In genomic region chr2:30231726-30232026, GRCh38 we compare ENCODE assay signal across 8 cellular contexts. TPM values are rescaled to one million over a fixed set of nuclear protein-coding genes. Genes with fewer than 3 reads are reported as not detected.
DNase-seq lines count a peak whose midpoint lies in the region; ATAC-seq and TF ChIP-seq lines count a peak whose summit lies in the region.

No MANE protein-coding gene starts in this region.

- peak overlapping the region; percentile 62 for H3K27ac ChIP-seq in psoas muscle

- TF ChIP-seq CTCF in foreskin fibroblast (IDR thresholded peaks at IDR 0.05; ENCODE audit: low read depth, low read length) (no peak), psoas muscle (IDR thresholded peaks at IDR 0.05) (no peak)

- intact Hi-C loops in psoas muscle (cut with DNase I), result loop anchor here in 1 of 2 donors (10.0 kb wide), 2 partner anchors 113 to 183 kb away; no protein-coding TSS in a partner anchor

- peak; percentile 27 for DNase-seq in COLO668 (lab: John Stamatoyannopoulos, UW; ENCODE audit: unreplicated experiment)
- peak; percentile 68 for DNase-seq in activated CD4-positive, CD25-positive, alpha-beta regulatory T cell treated with anti-CD3 and anti-CD28 coated beads, Interleukin-2, amount 50 U/mL, for 72 hours
- no peak for DNase-seq in foreskin fibroblast
- DNase-seq in psoas muscle, result no peak
- DNase-seq in SW480 (ENCODE audit: low spot score), result no peak

- 0 to 1% (median 1%) methylated on average over 28 to 29 of the region's 29 CpGs for WGBS in psoas muscle, 3 donors

- ATAC-seq in HG03039 (IDR thresholded peaks at IDR 0.05; ENCODE audit: unreplicated experiment), result peak; percentile 1
- no peak for ATAC-seq in psoas muscle
- no peak for ATAC-seq in HG02642 (IDR thresholded peaks at IDR 0.05; ENCODE audit: poor library complexity, unreplicated experiment)
- no peak for ATAC-seq in GM19328 (IDR thresholded peaks at IDR 0.05; ENCODE audit: unreplicated experiment)

- H3K36me3 ChIP-seq in psoas muscle (ENCODE audit: insufficient read depth in 1 of 2, low read depth in 1 of 2), result no peaks in the 10 kb centered on the region

- H3K4me3 ChIP-seq in foreskin fibroblast (ENCODE audit: low read depth in 1 of 2, low read length in 2 of 2) (peak overlapping the region; percentile 84 to 89), psoas muscle (peak overlapping the region; percentile 72)

- no peaks in the 10 kb centered on the region for H3K9me3 ChIP-seq in psoas muscle

- H3K4me1 ChIP-seq in psoas muscle, result peaks cover 8% of the 10 kb centered on the region

- H3K27me3 ChIP-seq in psoas muscle (ENCODE audit: insufficient read depth in 3 of 3, low read length in 2 of 3), result peaks cover 0 to 44% (median 18%) of the 10 kb centered on the region in 3 donors

RNA-seq across cellular contexts. Expression of gene LBH, which starts 0.3 kb away (rescaled TPM):
- total RNA-seq in psoas muscle, result 10 to 100 TPM; 11.1 to 15.5 (median 14.2) TPM
- polyA plus RNA-seq in psoas muscle, result 10 to 100 TPM in 1 of 3 donors, 1 to 10 TPM in 2; 6.5 to 10.5 (median 9.7) TPM

Comparison
In these comparisons a context has a peak if more than half of its experiments do, and no peak if none do; other contexts are left out.
1. DNase-seq: peak in COLO668 (single experiment) and activated CD4-positive, CD25-positive, alpha-beta regulatory T cell treated with anti-CD3 and anti-CD28 coated beads, Interleukin-2, amount 50 U/mL, for 72 hours (single experiment); none in foreskin fibroblast (0 of 2), psoas muscle (0 of 2) and SW480 (single experiment).